23 cellular contexts compared by ENCODE assay signal in the genomic region with DNA sequence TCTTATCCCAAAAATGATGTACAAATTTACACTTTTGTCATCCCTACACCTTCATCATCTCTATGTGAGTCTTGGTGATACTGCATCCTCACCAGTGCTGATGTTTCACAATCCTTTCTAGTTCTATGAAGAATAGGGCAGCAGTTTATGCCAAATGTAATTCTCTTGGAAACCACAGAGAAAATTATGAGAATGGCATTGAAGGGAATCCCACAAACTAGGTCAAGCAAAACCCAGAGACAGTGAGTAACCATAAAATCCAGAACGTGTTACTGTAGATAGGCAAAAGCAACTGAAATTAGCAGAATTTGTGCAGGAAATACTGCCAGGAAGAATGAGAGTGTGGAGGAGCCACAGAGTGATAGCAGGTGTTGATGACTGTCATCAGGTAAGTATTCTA.
"Had no signal": no experiment of that assay in that cellular context is flagged by ENCODE, and none has a peak within 500 bp of the region (broad histone marks: within the 10 kb centered on the region; RNA-seq: fewer than 3 reads in every experiment).

No MANE protein-coding gene starts in this region.

- H3K36me3 ChIP-seq: brain microvascular endothelial cell, pancreas, suprapubic skin had no signal

- H3K4me1 ChIP-seq: ascending aorta, pancreas, psoas muscle, suprapubic skin, tibial nerve had no signal

- H3K4me3 ChIP-seq: ascending aorta, pancreas, psoas muscle, suprapubic skin, tibial nerve had no signal

- ATAC-seq: activated naive CD8-positive, alpha-beta T cell treated with anti-CD3 and anti-CD28 coated beads, Interleukin-2, amount 50 U/mL, for 24 hours; activated T-cell treated with anti-CD3 and anti-CD28 coated beads, Interleukin-2, amount 50 U/mL, for 72 hours; left ventricle myocardium superior; naive thymus-derived CD8-positive, alpha-beta T cell; pancreas; psoas muscle; right cardiac atrium; stimulated activated naive CD8-positive, alpha-beta T cell treated with anti-CD3 and anti-CD28 coated beads, Interleukin-15, amount 100 ng/mL, for 72 hours; T-cell had no signal

- DNase-seq: activated B cell treated with CpG ODN at 0.5 μM for 24 hours; activated CD4-positive, alpha-beta memory T cell treated with anti-CD3 and anti-CD28 coated beads, Interleukin-2, amount 10 ng/mL, durations not matched to agents 7 days and 5 days; activated CD4-positive, alpha-beta T cell treated with anti-CD3 and anti-CD28 coated beads for 48 hours; activated effector memory CD4-positive, alpha-beta T cell treated with anti-CD3 and anti-CD28 coated beads, Interleukin-2, amount 50 U/mL, for 16 hours; activated naive CD4-positive, alpha-beta T cell treated with anti-CD3 and anti-CD28 coated beads, Interleukin-2, amount 10 ng/mL, durations not matched to agents 7 days and 5 days; activated naive CD8-positive, alpha-beta T cell treated with anti-CD3 and anti-CD28 coated beads, Interleukin-2, amount 50 U/mL, for 24 hours; activated T-cell treated with anti-CD3 and anti-CD28 coated beads, Interleukin-2, amount 50 U/mL, for 72 hours; brain microvascular endothelial cell; caudate nucleus; effector CD4-positive, alpha-beta T cell; hippocampal formation; left ventricle myocardium superior; mammary epithelial cell; naive thymus-derived CD8-positive, alpha-beta T cell; pancreas; psoas muscle; right cardiac atrium; stimulated activated CD4-positive, alpha-beta T cell treated with anti-CD3 and anti-CD28 coated beads, Interleukin-12 subunit alpha, Interleukin-12 subunit beta, amount 100 ng/mL, for 4 hours; stimulated activated naive CD8-positive, alpha-beta T cell treated with anti-CD3 and anti-CD28 coated beads, Interleukin-15, amount 100 ng/mL, for 72 hours; T-cell had no signal

- H3K27ac ChIP-seq: ascending aorta, brain microvascular endothelial cell, pancreas, psoas muscle, suprapubic skin, tibial nerve had no signal

- H3K9me3 ChIP-seq: ascending aorta, pancreas, psoas muscle, suprapubic skin, tibial nerve had no signal

- H3K27me3 ChIP-seq: ascending aorta, brain microvascular endothelial cell, pancreas, suprapubic skin, tibial nerve had no signal
